Comparison of ENCODE assay signal across 8 cellular contexts in the genomic region with DNA sequence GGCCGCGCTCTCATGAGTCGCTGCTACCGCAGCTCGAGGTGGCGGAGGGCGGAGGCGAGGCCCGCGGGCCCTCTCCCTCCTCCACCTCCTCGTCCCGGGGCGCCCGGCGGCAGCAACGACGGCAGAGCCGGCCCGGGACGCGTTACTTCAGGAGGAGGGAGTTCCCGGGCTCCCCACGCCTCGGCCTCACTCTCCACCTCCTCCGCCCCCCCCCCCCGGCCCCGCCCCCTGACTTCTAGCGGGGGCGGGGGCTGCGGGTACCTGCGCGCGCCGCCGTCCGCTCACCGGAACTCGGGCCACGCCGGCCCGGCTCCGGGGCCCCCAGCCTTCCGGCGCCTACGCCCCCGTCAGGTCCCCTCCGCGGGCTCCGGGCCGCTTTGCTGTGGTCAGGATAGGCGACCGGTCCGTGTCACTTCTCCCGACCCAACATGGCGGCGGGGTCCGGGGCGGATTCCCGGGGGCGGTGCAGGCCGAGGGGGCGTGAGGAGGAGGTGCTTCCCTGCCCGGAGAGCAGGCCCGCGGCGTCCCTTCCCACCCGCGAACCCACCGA. TPM values are rescaled to one million over a fixed set of nuclear protein-coding genes. Genes with fewer than 3 reads are reported as not detected.
DNase-seq lines count a peak whose midpoint lies in the region; ATAC-seq, FAIRE-seq and TF ChIP-seq lines count a peak whose summit lies in the region.

TSS of gene YES1 (minus strand) at position 120 of the 550 bp plus-strand sequence. CDS start 55,415 bp downstream, outside the sequence.

- H3K9ac ChIP-seq in neural progenitor cell (peak within 1 kb of the TSS; percentile 88), stomach smooth muscle (ENCODE audit: low read length in 2 of 2) (peak within 1 kb of the TSS; percentile 81 to 83)

- no peaks in the 10 kb centered on the region for H3K36me3 ChIP-seq in neural progenitor cell
- no peaks in the 10 kb centered on the region for H3K36me3 ChIP-seq in stomach smooth muscle (ENCODE audit: control insufficient read depth in 2 of 2, insufficient read depth in 2 of 2, low read length in 2 of 2)

- H3K4me3 ChIP-seq in fibroblast of pulmonary artery (replicated peaks; ENCODE audit: low read depth, low read length) (peak within 1 kb of the TSS; percentile 96), neural progenitor cell (peak within 1 kb of the TSS; percentile 99), stomach smooth muscle (ENCODE audit: low read length in 2 of 2) (peak within 1 kb of the TSS; percentile 62 to 93)

- no peaks in the 10 kb centered on the region for H3K9me3 ChIP-seq in CD4-positive, alpha-beta T cell (ENCODE audit: control insufficient read depth, low read length)
- H3K9me3 ChIP-seq in neural progenitor cell (ENCODE audit: low read depth), result no peaks in the 10 kb centered on the region
- no peaks in the 10 kb centered on the region for H3K9me3 ChIP-seq in stomach smooth muscle (ENCODE audit: control insufficient read depth in 2 of 2, low read length in 2 of 2)

- peaks cover 41% of the 10 kb centered on the region for H3F3A ChIP-seq in neural progenitor cell (ENCODE audit: low read depth)

- POLR2A ChIA-PET in CD4-positive, alpha-beta T cell (lab: Charles Lee), result interaction anchor here (0.6 to 4.6 kb wide), 6 partner anchors 12 to 100 kb away, joined by 3 to 103 read pairs (median 4); partner anchors contain the start of gene ENOSF1

- H3K27ac Mint-ChIP-seq in CD4-positive, alpha-beta T cell, result peak within 1 kb of the TSS; percentile 95
- H3K27ac Mint-ChIP-seq in neural progenitor cell, result peak within 1 kb of the TSS; percentile 99

- peaks cover 28% of the 10 kb centered on the region for H3K4me1 ChIP-seq in neural progenitor cell
- H3K4me1 ChIP-seq in stomach smooth muscle (ENCODE audit: control insufficient read depth, insufficient read depth, low read length), result peaks cover 9% of the 10 kb centered on the region

- H3K4me1 Mint-ChIP-seq in CD4-positive, alpha-beta T cell (ENCODE audit: low read depth), result peaks cover 72% of the 10 kb centered on the region
- H3K4me1 Mint-ChIP-seq in neural progenitor cell, result peaks cover 26% of the 10 kb centered on the region

- peaks cover 54% of the 10 kb centered on the region for H3K79me2 ChIP-seq in neural progenitor cell (ENCODE audit: low read depth)

- peak within 1 kb of the TSS; percentile 92 for H2AFZ ChIP-seq in neural progenitor cell (replicated peaks)

- DNase-seq in CD4-positive, alpha-beta T cell, result peak; percentile 51 to 76 (median 66)
- DNase-seq in GM19239 (ENCODE audit: insufficient read length, low spot score), result peak; percentile 56
- peak; percentile 84 for DNase-seq in RKO (ENCODE audit: low spot score)
- DNase-seq in activated effector memory CD4-positive, alpha-beta T cell treated with Interleukin-2 at 50 U/mL for 16 hours, result peak; percentile 64
- peak; percentile 76 for DNase-seq in fibroblast of pulmonary artery (ENCODE audit: low read depth)
- DNase-seq in neural progenitor cell (ENCODE audit: low spot score), result peak; percentile 93

- peaks cover 13% of the 10 kb centered on the region for H3K36me3 Mint-ChIP-seq in CD4-positive, alpha-beta T cell (ENCODE audit: low read depth)
- peaks cover 6% of the 10 kb centered on the region for H3K36me3 Mint-ChIP-seq in neural progenitor cell

- peaks cover 39% of the 10 kb centered on the region for H4K20me1 ChIP-seq in neural progenitor cell (ENCODE audit: low read depth)

- CTCF ChIA-PET in CD4-positive, alpha-beta T cell (lab: Charles Lee), result interaction anchor here (1.6 to 3.4 kb wide), 3 partner anchors 18 to 27 kb away, joined by 4 to 24 read pairs (median 10); no protein-coding TSS in a partner anchor

- peak within 1 kb of the TSS; percentile 93 for H3K27ac ChIP-seq in CD4-positive, alpha-beta T cell (ENCODE audit: low read depth, low read length)
- H3K27ac ChIP-seq in neural progenitor cell (peak within 1 kb of the TSS; percentile 95), stomach smooth muscle (ENCODE audit: low read length) (peak within 1 kb of the TSS; percentile 83)

- H3K27me3 Mint-ChIP-seq in CD4-positive, alpha-beta T cell, result no peaks in the 10 kb centered on the region
- peaks cover 2% of the 10 kb centered on the region for H3K27me3 Mint-ChIP-seq in neural progenitor cell (ENCODE audit: insufficient read depth, low read depth)

- TF ChIP-seq CTCF in CD4-positive, alpha-beta T cell (IDR thresholded peaks at IDR 0.05), result no peak
- TF ChIP-seq CTCF in fibroblast of pulmonary artery (IDR thresholded peaks at IDR 0.05; ENCODE audit: low read length, missing control alignments) (no peak), neural progenitor cell (IDR thresholded peaks at IDR 0.05) (no peak)

- FAIRE-seq in GM19239 (lab: Jason Lieb, UNC), result peak; percentile 47

- H3K27me3 ChIP-seq in CD4-positive, alpha-beta T cell (ENCODE audit: control insufficient read depth, insufficient read depth, low read length), result no peaks in the 10 kb centered on the region
- H3K27me3 ChIP-seq in neural progenitor cell, result no peaks in the 10 kb centered on the region
- no peaks in the 10 kb centered on the region for H3K27me3 ChIP-seq in stomach smooth muscle (ENCODE audit: control insufficient read depth in 1 of 2, insufficient read depth in 2 of 2, low read length in 2 of 2)

- peak; percentile 66 for ATAC-seq in CD4-positive, alpha-beta T cell (ENCODE audit: poor library complexity)
- ATAC-seq in HG03442 (IDR thresholded peaks at IDR 0.05; ENCODE audit: unreplicated experiment), result peak; percentile 50

- peak within 1 kb of the TSS; percentile 92 for H3K4me2 ChIP-seq in neural progenitor cell

- intact Hi-C loops in CD4-positive, alpha-beta T cell (cut with DNase I, micrococcal nuclease), result loop anchor here in 1 of 2 experiments (1.0 to 10.0 kb wide), 3 partner anchors 18 to 547 kb away; partner anchors contain the start of genes ENOSF1 and THOC1

- peak within 1 kb of the TSS; percentile 94 for H3K4me3 Mint-ChIP-seq in CD4-positive, alpha-beta T cell
- H3K4me3 Mint-ChIP-seq in neural progenitor cell, result peak within 1 kb of the TSS; percentile 99

- no peaks in the 10 kb centered on the region for H3K9me3 Mint-ChIP-seq in CD4-positive, alpha-beta T cell
- H3K9me3 Mint-ChIP-seq in neural progenitor cell, result no peaks in the 10 kb centered on the region

RNA-seq across cellular contexts. Expression of gene YES1, which starts in this region (rescaled TPM):
- total RNA-seq in CD4-positive, alpha-beta T cell, result 10 to 100 TPM; 17.6 to 19.8 TPM
- total RNA-seq in neural progenitor cell (ENCODE audit: low replicate concordance), result 190 and 209 TPM in 2 replicates

Comparison
In these comparisons a context has a peak if more than half of its experiments do, and no peak if none do; other contexts are left out.
1. Peak in every context shown above with its lines: DNase-seq, ATAC-seq, H3K4me3 ChIP-seq and H3K27ac ChIP-seq.